Comparison of ENCODE assay signal across 11 cellular contexts in genomic region chrX:110944323-110944761, GRCh38.
DNase-seq lines count a peak whose midpoint lies in the region; ATAC-seq and TF ChIP-seq lines count a peak whose summit lies in the region.
"Had no signal": no experiment of that assay in that cellular context is flagged by ENCODE, and none has a peak within 500 bp of the region (broad histone marks: within the 10 kb centered on the region; RNA-seq: fewer than 3 reads in every experiment).

No MANE protein-coding gene starts in this region.

- no peaks in the 10 kb centered on the region for H3K4me1 Mint-ChIP-seq in activated naive CD8-positive, alpha-beta T cell treated with anti-CD3 and anti-CD28 coated beads for 36 hours
- no peaks in the 10 kb centered on the region for H3K4me1 Mint-ChIP-seq in stimulated activated naive CD8-positive, alpha-beta T cell treated with anti-CD3 and anti-CD28 coated beads, Interleukin-15, amount 100 ng/mL, for 72 hours

- H3K36me3 ChIP-seq in neural cell (ENCODE audit: insufficient read depth, low read length) = no peaks in the 10 kb centered on the region
- H3K36me3 ChIP-seq: WERI-Rb-1 had no signal

- peak overlapping the region; percentile 59 for H3K4me3 ChIP-seq in coronary artery
- H3K4me3 ChIP-seq in neural cell (ENCODE audit: low read length) = peak overlapping the region; percentile 78

- TF ChIP-seq CTCF in coronary artery (IDR thresholded peaks at IDR 0.05) (no peak), neural cell (IDR thresholded peaks at IDR 0.05; ENCODE audit: poor library complexity, severe bottlenecking) (no peak)

- H3K27me3 ChIP-seq in neural cell (ENCODE audit: insufficient read depth, low read depth, low read length) = no peaks in the 10 kb centered on the region

- no peak overlapping the region for H3K4me3 Mint-ChIP-seq in activated naive CD8-positive, alpha-beta T cell treated with anti-CD3 and anti-CD28 coated beads for 36 hours
- H3K4me3 Mint-ChIP-seq in stimulated activated naive CD8-positive, alpha-beta T cell treated with anti-CD3 and anti-CD28 coated beads, Interleukin-15, amount 100 ng/mL, for 72 hours = no peak overlapping the region

- no peak for ATAC-seq in HG03280 (IDR thresholded peaks at IDR 0.05; ENCODE audit: unreplicated experiment)
- ATAC-seq in GM19395 (IDR thresholded peaks at IDR 0.05; ENCODE audit: unreplicated experiment) = no peak
- no peak for ATAC-seq in stimulated activated naive CD8-positive, alpha-beta T cell treated with anti-CD3 and anti-CD28 coated beads, Interleukin-15, amount 100 ng/mL, for 72 hours
- ATAC-seq: left lobe of liver had no signal

- H3K9ac ChIP-seq in neural cell (ENCODE audit: low read length) = peak overlapping the region; percentile 88

- H3K27me3 Mint-ChIP-seq in activated naive CD8-positive, alpha-beta T cell treated with anti-CD3 and anti-CD28 coated beads for 36 hours = peaks cover 35% of the 10 kb centered on the region
- peaks cover 31% of the 10 kb centered on the region for H3K27me3 Mint-ChIP-seq in stimulated activated naive CD8-positive, alpha-beta T cell treated with anti-CD3 and anti-CD28 coated beads, Interleukin-15, amount 100 ng/mL, for 72 hours

- DNase-seq in 8988T (peak; percentile 14), NCI-H1105 treated with DMSO at 0.1 percent for 48 hours (lab: John Stamatoyannopoulos, UW) (peak; percentile 57), coronary artery (ENCODE audit: low spot score) (no peak)
- DNase-seq in activated naive CD8-positive, alpha-beta T cell treated with anti-CD3 and anti-CD28 coated beads for 36 hours = no peak
- DNase-seq in stimulated activated naive CD8-positive, alpha-beta T cell treated with anti-CD3 and anti-CD28 coated beads, Interleukin-15, amount 100 ng/mL, for 72 hours = no peak
- DNase-seq: RPMI8226, WERI-Rb-1 had no signal

- TF ChIP-seq EP300 in neural cell (conservative IDR thresholded peaks at IDR 0.05; ENCODE audit: poor library complexity, severe bottlenecking) = peak; percentile 37

- no peaks in the 10 kb centered on the region for H3K9me2 ChIP-seq in neural cell (ENCODE audit: insufficient read depth, low read length)

- H3K9me3 ChIP-seq in neural cell (ENCODE audit: low read length) = no peaks in the 10 kb centered on the region

- H3K36me3 Mint-ChIP-seq in activated naive CD8-positive, alpha-beta T cell treated with anti-CD3 and anti-CD28 coated beads for 36 hours = no peaks in the 10 kb centered on the region

- no peaks in the 10 kb centered on the region for H4K20me1 ChIP-seq in neural cell (ENCODE audit: insufficient read depth)

- peak overlapping the region; percentile 21 for H2AFZ ChIP-seq in neural cell (ENCODE audit: low read depth, low read length)

- no peaks in the 10 kb centered on the region for H3F3A ChIP-seq in neural cell (ENCODE audit: insufficient read depth, low read length, poor library complexity, severe bottlenecking)

- no peaks in the 10 kb centered on the region for H3K9me3 Mint-ChIP-seq in activated naive CD8-positive, alpha-beta T cell treated with anti-CD3 and anti-CD28 coated beads for 36 hours
- H3K9me3 Mint-ChIP-seq in stimulated activated naive CD8-positive, alpha-beta T cell treated with anti-CD3 and anti-CD28 coated beads, Interleukin-15, amount 100 ng/mL, for 72 hours = no peaks in the 10 kb centered on the region

- H3K27ac ChIP-seq in coronary artery (no peak overlapping the region), neural cell (ENCODE audit: low read length) (peak overlapping the region; percentile 89)
- H3K27ac ChIP-seq: WERI-Rb-1 had no signal

- peak; percentile 32 for TF ChIP-seq RAD21 in neural cell (conservative IDR thresholded peaks at IDR 0.05)

- H3K4me2 ChIP-seq in neural cell (ENCODE audit: low read length) = no peak overlapping the region

- H3K27ac Mint-ChIP-seq in activated naive CD8-positive, alpha-beta T cell treated with anti-CD3 and anti-CD28 coated beads for 36 hours = no peak overlapping the region
- H3K27ac Mint-ChIP-seq in stimulated activated naive CD8-positive, alpha-beta T cell treated with anti-CD3 and anti-CD28 coated beads, Interleukin-15, amount 100 ng/mL, for 72 hours = no peak overlapping the region

- H3K79me2 ChIP-seq in neural cell (replicated peaks; ENCODE audit: insufficient read depth, low read length) = peaks cover 33% of the 10 kb centered on the region

TF ChIP-seq in neural cell, 6 proteins besides CTCF, POLR2A, EP300 and RAD21:
- TF ChIP-seq POLR2AphosphoS5 (IDR thresholded peaks at IDR 0.05) (peak; percentile 75), EZH2 (IDR thresholded peaks at IDR 0.05; ENCODE audit: borderline replicate concordance, insufficient read depth, low read length, poor library complexity, severe bottlenecking) (no peak), TAF1 (IDR thresholded peaks at IDR 0.05; ENCODE audit: low read depth) (peak; percentile 35), MXI1 (conservative IDR thresholded peaks at IDR 0.05; ENCODE audit: poor library complexity, severe bottlenecking) (peak; percentile 52), SMC3 (conservative IDR thresholded peaks at IDR 0.05; ENCODE audit: poor library complexity) (peak; percentile 32)
- TF ChIP-seq, protein P1, sequence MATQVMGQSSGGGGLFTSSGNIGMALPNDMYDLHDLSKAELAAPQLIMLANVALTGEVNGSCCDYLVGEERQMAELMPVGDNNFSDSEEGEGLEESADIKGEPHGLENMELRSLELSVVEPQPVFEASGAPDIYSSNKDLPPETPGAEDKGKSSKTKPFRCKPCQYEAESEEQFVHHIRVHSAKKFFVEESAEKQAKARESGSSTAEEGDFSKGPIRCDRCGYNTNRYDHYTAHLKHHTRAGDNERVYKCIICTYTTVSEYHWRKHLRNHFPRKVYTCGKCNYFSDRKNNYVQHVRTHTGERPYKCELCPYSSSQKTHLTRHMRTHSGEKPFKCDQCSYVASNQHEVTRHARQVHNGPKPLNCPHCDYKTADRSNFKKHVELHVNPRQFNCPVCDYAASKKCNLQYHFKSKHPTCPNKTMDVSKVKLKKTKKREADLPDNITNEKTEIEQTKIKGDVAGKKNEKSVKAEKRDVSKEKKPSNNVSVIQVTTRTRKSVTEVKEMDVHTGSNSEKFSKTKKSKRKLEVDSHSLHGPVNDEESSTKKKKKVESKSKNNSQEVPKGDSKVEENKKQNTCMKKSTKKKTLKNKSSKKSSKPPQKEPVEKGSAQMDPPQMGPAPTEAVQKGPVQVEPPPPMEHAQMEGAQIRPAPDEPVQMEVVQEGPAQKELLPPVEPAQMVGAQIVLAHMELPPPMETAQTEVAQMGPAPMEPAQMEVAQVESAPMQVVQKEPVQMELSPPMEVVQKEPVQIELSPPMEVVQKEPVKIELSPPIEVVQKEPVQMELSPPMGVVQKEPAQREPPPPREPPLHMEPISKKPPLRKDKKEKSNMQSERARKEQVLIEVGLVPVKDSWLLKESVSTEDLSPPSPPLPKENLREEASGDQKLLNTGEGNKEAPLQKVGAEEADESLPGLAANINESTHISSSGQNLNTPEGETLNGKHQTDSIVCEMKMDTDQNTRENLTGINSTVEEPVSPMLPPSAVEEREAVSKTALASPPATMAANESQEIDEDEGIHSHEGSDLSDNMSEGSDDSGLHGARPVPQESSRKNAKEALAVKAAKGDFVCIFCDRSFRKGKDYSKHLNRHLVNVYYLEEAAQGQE (IDR thresholded peaks at IDR 0.05; ENCODE audit: borderline replicate concordance) = peak; percentile 18

Comparison
In these comparisons a context has a peak if more than half of its experiments do, and no peak if none do; other contexts are left out.
1. DNase-seq: peak in 8988T (single experiment) and NCI-H1105 treated with DMSO at 0.1 percent for 48 hours (single experiment); none in coronary artery (single experiment), activated naive CD8-positive, alpha-beta T cell treated with anti-CD3 and anti-CD28 coated beads for 36 hours (single experiment) and stimulated activated naive CD8-positive, alpha-beta T cell treated with anti-CD3 and anti-CD28 coated beads, Interleukin-15, amount 100 ng/mL, for 72 hours (0 of 2).